ENCODE assay signal across 8 cellular contexts in the genomic region with DNA sequence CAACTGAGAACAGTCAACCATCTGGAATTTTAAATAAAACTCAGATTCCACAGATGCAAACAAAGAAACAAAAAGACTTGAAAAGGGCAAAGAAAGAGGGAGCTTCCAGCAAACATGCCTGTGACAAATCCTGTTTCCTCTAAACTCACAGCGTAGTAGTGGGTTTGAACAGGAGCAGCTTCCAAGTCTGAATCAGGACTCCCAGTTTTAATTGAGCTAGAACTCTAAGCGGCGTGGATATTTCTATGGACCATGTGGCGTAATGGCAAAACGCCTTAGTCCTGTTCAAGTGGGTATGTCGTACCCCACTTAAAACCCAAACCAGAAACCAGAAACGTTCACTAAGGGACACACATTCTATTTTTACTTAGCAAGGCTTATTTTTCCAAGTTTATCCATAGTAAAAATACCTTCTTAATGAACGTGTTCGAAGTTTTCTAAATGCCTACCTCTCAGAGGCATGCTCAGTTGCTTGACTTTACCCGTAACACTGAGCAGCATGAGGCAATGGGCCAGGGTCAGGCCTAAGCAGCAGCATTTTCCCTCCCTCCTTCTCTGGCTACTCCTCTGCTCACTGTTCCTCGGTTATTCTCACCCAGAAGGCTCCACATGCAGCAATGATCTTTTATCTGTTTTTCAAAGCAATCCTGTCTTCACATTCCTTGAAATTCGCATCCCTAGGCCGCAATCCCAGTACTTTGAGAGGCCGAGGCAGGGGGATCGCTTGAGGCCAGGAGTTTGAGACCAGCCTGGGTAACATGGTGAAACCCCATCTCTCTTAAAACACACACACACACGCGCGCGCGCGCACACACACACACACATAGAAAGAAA.
DNase-seq lines count a peak whose midpoint lies in the region; ATAC-seq and TF ChIP-seq lines count a peak whose summit lies in the region.

No MANE protein-coding gene starts in this region.

- H3K4me1 ChIP-seq in lung (ENCODE audit: control insufficient read depth in 2 of 2, insufficient read depth in 2 of 2, low read length in 2 of 2) (peaks cover 0 to 14% of the 10 kb centered on the region in 2 donors), upper lobe of left lung (peaks cover 35 to 53% (median 47%) of the 10 kb centered on the region in 4 donors)

- no peaks in the 10 kb centered on the region for H3K9me3 Mint-ChIP-seq in central memory CD8-positive, alpha-beta T cell

- H3K36me3 ChIP-seq in lung (ENCODE audit: control insufficient read depth in 2 of 2, insufficient read depth in 2 of 2, low read length in 2 of 2) (no peaks in the 10 kb centered on the region), upper lobe of left lung (no peaks in the 10 kb centered on the region)

- ATAC-seq in central memory CD8-positive, alpha-beta T cell (replicated peaks; ENCODE audit: extremely low read depth, poor library complexity, severe bottlenecking): no peak
- no peak for ATAC-seq in lung (ENCODE audit: insufficient read depth, low FRiP score)
- ATAC-seq in upper lobe of left lung (ENCODE audit: low FRiP score in 2 of 2): no peak
- no peak for ATAC-seq in HG02759 (IDR thresholded peaks at IDR 0.05; ENCODE audit: unreplicated experiment)
- ATAC-seq in HG02623 (IDR thresholded peaks at IDR 0.05; ENCODE audit: unreplicated experiment): no peak

- 76 to 85% methylated on average over 21 of the region's 21 CpGs for WGBS in lung, 2 donors
- 87 to 89% methylated on average over 21 of the region's 21 CpGs for WGBS in upper lobe of left lung, 2 donors

- H3K27me3 ChIP-seq in lung (ENCODE audit: control insufficient read depth, insufficient read depth) (no peaks in the 10 kb centered on the region), upper lobe of left lung (no peaks in the 10 kb centered on the region)

- no peak overlapping the region for H3K4me3 Mint-ChIP-seq in central memory CD8-positive, alpha-beta T cell

- H3K27ac ChIP-seq in lung (ENCODE audit: low read depth in 1 of 2, low read length in 1 of 2): peak overlapping the region; percentile 63 to 71
- H3K27ac ChIP-seq in upper lobe of left lung: peak overlapping the region; percentile 62 to 92 (median 89)

- peak overlapping the region; percentile 97 for H3K27ac Mint-ChIP-seq in central memory CD8-positive, alpha-beta T cell (ENCODE audit: low read depth)

- TF ChIP-seq CTCF in lung (IDR thresholded peaks at IDR 0.05; ENCODE audit: control extremely low read depth, extremely low read depth): no peak
- no peak for TF ChIP-seq CTCF in upper lobe of left lung (IDR thresholded peaks at IDR 0.05)

- H3K4me3 ChIP-seq in lung (no peak overlapping the region), upper lobe of left lung (no peak overlapping the region)

- H3K36me3 Mint-ChIP-seq in central memory CD8-positive, alpha-beta T cell (ENCODE audit: insufficient read depth): peaks cover 43% of the 10 kb centered on the region

- peak; percentile 9 to 16 for DNase-seq in activated T-cell treated with anti-CD3 and anti-CD28 coated beads, Interleukin-2, amount 50 U/mL, for 48 hours
- DNase-seq in activated T-cell treated with anti-CD3 and anti-CD28 coated beads, Interleukin-2, amount 50 U/mL, for 1 hour: no peak
- DNase-seq in central memory CD8-positive, alpha-beta T cell (ENCODE audit: low spot score in 2 of 2): no peak
- DNase-seq in lung (ENCODE audit: low spot score): no peak
- no peak for DNase-seq in upper lobe of left lung
- DNase-seq in NCI-H526 (lab: John Stamatoyannopoulos, UW): no peak

- H3K27me3 Mint-ChIP-seq in central memory CD8-positive, alpha-beta T cell: no peaks in the 10 kb centered on the region

- no peak for TF ChIP-seq EP300 in upper lobe of left lung (IDR thresholded peaks at IDR 0.05)

- TF ChIP-seq POLR2A in upper lobe of left lung (IDR thresholded peaks at IDR 0.05): no peak

- peaks cover 63% of the 10 kb centered on the region for H3K4me1 Mint-ChIP-seq in central memory CD8-positive, alpha-beta T cell

- H3K9me3 ChIP-seq in lung (ENCODE audit: control insufficient read depth in 2 of 2, insufficient read depth in 1 of 2, low read length in 1 of 2) (no peaks in the 10 kb centered on the region), upper lobe of left lung (no peaks in the 10 kb centered on the region)

Comparison
In these comparisons a context has a peak if more than half of its experiments do, and no peak if none do; other contexts are left out.
1. DNase-seq: peak in activated T-cell treated with anti-CD3 and anti-CD28 coated beads, Interleukin-2, amount 50 U/mL, for 48 hours (2 of 2); none in activated T-cell treated with anti-CD3 and anti-CD28 coated beads, Interleukin-2, amount 50 U/mL, for 1 hour (single experiment), central memory CD8-positive, alpha-beta T cell (0 of 2), lung (single experiment), upper lobe of left lung (0 of 2) and NCI-H526 (0 of 2).